ENCODE assay signal across 25 cellular contexts in genomic region chr9:912776-913175, GRCh38.
DNase-seq lines count a peak whose midpoint lies in the region; ATAC-seq, FAIRE-seq and TF ChIP-seq lines count a peak whose summit lies in the region.
"Had no signal": no experiment of that assay in that cellular context is flagged by ENCODE, and none has a peak within 500 bp of the region (broad histone marks: within the 10 kb centered on the region; RNA-seq: fewer than 3 reads in every experiment).

No MANE protein-coding gene starts in this region.

- H3K27ac ChIP-seq in SU-DHL-6 (ENCODE audit: low read depth, low read length), result no peak overlapping the region
- no peak overlapping the region for H3K27ac ChIP-seq in K562 (ENCODE audit: extremely low read depth, low read depth, low read length)
- no peak overlapping the region for H3K27ac ChIP-seq in breast epithelium
- H3K27ac ChIP-seq: BLaER1 had no signal

- CTCF ChIA-PET in K562 (lab: Yijun Ruan, JAX; ENCODE audit: low intra/inter-chr PET ratio), result no interaction called here

- H3K9ac ChIP-seq in SU-DHL-6 (ENCODE audit: low read length) (no peak overlapping the region), K562 (ENCODE audit: insufficient read depth in 1 of 2, low read depth in 2 of 2, low read length in 2 of 2) (no peak overlapping the region)
- H3K9ac ChIP-seq: BLaER1 had no signal

- WGBS in K562 (ENCODE audit: insufficient coverage, low coverage, missing lambda C conversion rate), result 0% methylated on average over 1 of the region's 1 CpG

- DNase-seq in LNCaP clone FGC (ENCODE audit: low read depth), result peak; percentile 30
- no peak for DNase-seq in K562 (ENCODE audit: extremely low read depth in 1 of 4, low spot score in 3 of 4)
- DNase-seq in activated CD4-positive, alpha-beta T cell treated with anti-CD3 and anti-CD28 coated beads, Interleukin-2, amount 50 U/mL, for 1 hour, result no peak
- DNase-seq in NCI-H2171 treated with DMSO at 0.1 percent for 48 hours (lab: John Stamatoyannopoulos, UW), result no peak
- no peak for DNase-seq in breast epithelium (ENCODE audit: low spot score in 2 of 2)
- DNase-seq: 8988T; ACHN; BE2C; C1 segment of cervical spinal cord; CD4-positive, alpha-beta memory T cell; CD4-positive, CD25-positive, alpha-beta regulatory T cell; CD8-positive, alpha-beta memory T cell; COR-L47; DMS 273 treated with DMSO at 0.1 percent for 48 hours; DMS153; DMS53; DMS79; DND-41; EL; GDM1 had no signal

- no peak overlapping the region for H3K4me3 ChIP-seq in LNCaP clone FGC (ENCODE audit: low read depth, low read length)
- H3K4me3 ChIP-seq in SU-DHL-6 (ENCODE audit: insufficient read depth, low read length, poor library complexity, severe bottlenecking), result no peak overlapping the region
- H3K4me3 ChIP-seq in K562, result no peak overlapping the region
- no peak overlapping the region for H3K4me3 ChIP-seq in breast epithelium
- H3K4me3 ChIP-seq: BLaER1 had no signal

- H3K36me3 ChIP-seq in SU-DHL-6 (ENCODE audit: low read length) (no peaks in the 10 kb centered on the region), K562 (ENCODE audit: control insufficient read depth, insufficient read depth, low read length) (no peaks in the 10 kb centered on the region), breast epithelium (no peaks in the 10 kb centered on the region)
- H3K36me3 ChIP-seq: BE2C, BLaER1 had no signal

- no peaks in the 10 kb centered on the region for H3K9me2 ChIP-seq in SU-DHL-6 (replicated peaks; ENCODE audit: insufficient read depth, low read length)

- H3K27me3 ChIP-seq in SU-DHL-6 (ENCODE audit: low read length), result no peaks in the 10 kb centered on the region
- no peaks in the 10 kb centered on the region for H3K27me3 ChIP-seq in K562 (ENCODE audit: control insufficient read depth in 2 of 2, insufficient read depth in 2 of 2, low read length in 2 of 2)
- peaks cover 0 to 21% of the 10 kb centered on the region in 2 donors for H3K27me3 ChIP-seq in breast epithelium
- H3K27me3 ChIP-seq: BLaER1 had no signal

- H3K4me1 ChIP-seq in K562 (replicated peaks in 1 of 2; ENCODE audit: control insufficient read depth in 2 of 2, insufficient read depth in 2 of 2, low read length in 2 of 2), result no peaks in the 10 kb centered on the region
- H3K4me1 ChIP-seq in breast epithelium, result no peaks in the 10 kb centered on the region
- H3K4me1 ChIP-seq: BE2C, BLaER1 had no signal

- H3F3A ChIP-seq in SU-DHL-6 (ENCODE audit: insufficient read depth), result no peaks in the 10 kb centered on the region

- H3K4me2 ChIP-seq in SU-DHL-6 (ENCODE audit: low read depth, low read length, poor library complexity, severe bottlenecking) (no peak overlapping the region), K562 (ENCODE audit: insufficient read depth, low read length) (no peak overlapping the region)
- H3K4me2 ChIP-seq: BLaER1 had no signal

- H3K9me3 ChIP-seq in SU-DHL-6 (ENCODE audit: insufficient read depth, low read length), result no peaks in the 10 kb centered on the region
- no peaks in the 10 kb centered on the region for H3K9me3 ChIP-seq in K562 (replicated peaks; ENCODE audit: control insufficient read depth, insufficient read depth, low read depth, low read length)
- no peaks in the 10 kb centered on the region for H3K9me3 ChIP-seq in breast epithelium
- H3K9me3 ChIP-seq: BE2C, BLaER1 had no signal

- H4K20me1 ChIP-seq in SU-DHL-6 (ENCODE audit: low read depth, low read length), result no peaks in the 10 kb centered on the region
- H4K20me1 ChIP-seq in K562 (replicated peaks; ENCODE audit: control insufficient read depth, insufficient read depth, low read length), result no peaks in the 10 kb centered on the region
- H4K20me1 ChIP-seq: BLaER1 had no signal

- no peak for TF ChIP-seq EP300 in K562 (IDR thresholded peaks at IDR 0.05; ENCODE audit: low read length)

- no peaks in the 10 kb centered on the region for H3K79me2 ChIP-seq in SU-DHL-6 (ENCODE audit: insufficient read depth, low read length)
- no peaks in the 10 kb centered on the region for H3K79me2 ChIP-seq in K562 (ENCODE audit: control insufficient read depth, insufficient read depth, low read length)

- no peak for TF ChIP-seq CTCF in LNCaP clone FGC (IDR thresholded peaks at IDR 0.05; ENCODE audit: control insufficient read depth, extremely low read depth, insufficient read depth)
- no peak for TF ChIP-seq CTCF in SU-DHL-6 (IDR thresholded peaks at IDR 0.05; ENCODE audit: insufficient read depth, low read length, poor library complexity, severe bottlenecking)
- TF ChIP-seq CTCF in K562 (IDR thresholded peaks at IDR 0.05 in 2 of 3, conservative IDR thresholded peaks at IDR 0.05 in 1 of 3; ENCODE audit: insufficient read depth in 2 of 3, low read depth in 1 of 3, low read length in 3 of 3), result no peak
- TF ChIP-seq CTCF in breast epithelium (IDR thresholded peaks at IDR 0.05), result no peak

- TF ChIP-seq POLR2A in K562 (conservative IDR thresholded peaks at IDR 0.05) (no peak), breast epithelium (IDR thresholded peaks at IDR 0.05) (no peak)

- BruUV-seq in K562 (replicated peaks; lab: Mats Ljungman, UMichigan), result no TSS peak

- TF ChIP-seq RAD21 in K562 (CRISPR knock-in tag; conservative IDR thresholded peaks at IDR 0.05 in 1 of 2, IDR thresholded peaks at IDR 0.05 in 1 of 2), result no peak

- POLR2A ChIA-PET in K562 (lab: Yijun Ruan, JAX), result no interaction called here

- in situ Hi-C loops in K562 (cut with MboI), result no loop called here

- FAIRE-seq in K562 (lab: Jason Lieb, UNC), result no peak
- FAIRE-seq: A204.1, GM12891, GM19239 had no signal

- no peaks in the 10 kb centered on the region for H3K9me1 ChIP-seq in K562 (ENCODE audit: control insufficient read depth, insufficient read depth, low read length)

- H2AFZ ChIP-seq in SU-DHL-6 (ENCODE audit: low read depth, low read length, severe bottlenecking), result peak overlapping the region; percentile 20
- H2AFZ ChIP-seq in K562 (ENCODE audit: low read depth, low read length), result no peak overlapping the region

- intact Hi-C loops in K562 (cut with micrococcal nuclease) (no loop called here), breast epithelium (cut with DNase I; ENCODE audit: low total_unique reads) (no loop called here)

- no peak for ATAC-seq in K562

TF ChIP-seq in K562, 482 proteins besides CTCF, POLR2A, EP300 and RAD21 (continues in another document):
- peak; percentile 81 for TF ChIP-seq ZBTB40 (IDR thresholded peaks at IDR 0.05)
- no peak for TF ChIP-seq ZBTB40 (CRISPR knock-in tag; IDR thresholded peaks at IDR 0.05)
